ENCODE assay signal across 25 cellular contexts in genomic region chr2:159151198-159152118, GRCh38.
A peak's percentile ranks its signal among the peaks of the same experiment; 100 is the strongest.
DNase-seq lines count a peak whose midpoint lies in the region; ATAC-seq and TF ChIP-seq lines count a peak whose summit lies in the region.
"Had no signal": no experiment of that assay in that cellular context is flagged by ENCODE, and none has a peak within 500 bp of the region (broad histone marks: within the 10 kb centered on the region; RNA-seq: fewer than 3 reads in every experiment).

No MANE protein-coding gene starts in this region.

- POLR2A ChIA-PET in A673 (lab: Charles Lee; ENCODE audit: low non-redundant PET) = no interaction called here

- intact Hi-C loops in activated naive CD4-positive, alpha-beta T cell treated with anti-CD3 and anti-CD28 coated beads for 36 hours (cut with micrococcal nuclease) = loop anchor here (5.0 kb wide), 1 partner anchor 136 kb away; the partner anchor contains the start of gene WDSUB1
- intact Hi-C loops in upper lobe of right lung (cut with DNase I) (no loop called here), A673 (cut with micrococcal nuclease; ENCODE audit: unreplicated experiment) (no loop called here)

- H3K36me3 Mint-ChIP-seq in activated naive CD4-positive, alpha-beta T cell treated with anti-CD3 and anti-CD28 coated beads, Interleukin-2, amount 50 U/mL, for 24 hours = no peaks in the 10 kb centered on the region
- no peaks in the 10 kb centered on the region for H3K36me3 Mint-ChIP-seq in activated naive CD4-positive, alpha-beta T cell treated with anti-CD3 and anti-CD28 coated beads for 36 hours (ENCODE audit: low read depth)
- peaks cover 26% of the 10 kb centered on the region for H3K36me3 Mint-ChIP-seq in nephron (ENCODE audit: low read depth)
- H3K36me3 Mint-ChIP-seq: activated CD8-positive, alpha-beta memory T cell treated with anti-CD3 and anti-CD28 coated beads, Interleukin-2, amount 10 ng/mL, durations not matched to agents 7 days and 5 days; memory B cell had no signal

- DNase-seq in activated naive CD4-positive, alpha-beta T cell treated with anti-CD3 and anti-CD28 coated beads for 36 hours = no peak
- DNase-seq in upper lobe of right lung (no peak), activated gamma-delta T cell (lab: John Stamatoyannopoulos, UW) (no peak), A673 (ENCODE audit: low spot score) (no peak)
- DNase-seq: activated CD4-positive, alpha-beta T cell treated with anti-CD3 and anti-CD28 coated beads for 4 hours; activated CD8-positive, alpha-beta memory T cell treated with anti-CD3 and anti-CD28 coated beads, Interleukin-2, amount 10 ng/mL, durations not matched to agents 7 days and 5 days; dermis blood vessel endothelial cell; foreskin keratinocyte; GF-D8; hypothalamus; islet precursor cell; NCI-H2081 treated with DMSO at 0.1 percent for 48 hours; NCI-H774; SHP77 treated with DMSO at 0.1 percent for 48 hours; stimulated activated CD4-positive, alpha-beta T cell treated with anti-CD3 and anti-CD28 coated beads, Interleukin-4, amount 100 ng/mL, for 1 hour; stimulated activated naive CD8-positive, alpha-beta T cell treated with anti-CD3 and anti-CD28 coated beads, Interleukin-15, amount 100 ng/mL, for 72 hours; T-helper 1 cell had no signal

- no peak overlapping the region for H3K4me3 Mint-ChIP-seq in activated naive CD4-positive, alpha-beta T cell treated with anti-CD3 and anti-CD28 coated beads, Interleukin-2, amount 50 U/mL, for 24 hours
- no peak overlapping the region for H3K4me3 Mint-ChIP-seq in activated naive CD4-positive, alpha-beta T cell treated with anti-CD3 and anti-CD28 coated beads for 36 hours
- peak overlapping the region in 2 of 3 experiments; percentile 1 to 19 for H3K4me3 Mint-ChIP-seq in nephron
- H3K4me3 Mint-ChIP-seq: activated CD8-positive, alpha-beta memory T cell treated with anti-CD3 and anti-CD28 coated beads, Interleukin-2, amount 10 ng/mL, durations not matched to agents 7 days and 5 days; activated T-helper 17 cell treated with anti-CD3 and anti-CD28 coated beads, Interleukin-2, amount 50 U/mL, for 72 hours; memory B cell; stimulated activated naive CD8-positive, alpha-beta T cell treated with anti-CD3 and anti-CD28 coated beads, Interleukin-15, amount 100 ng/mL, for 72 hours had no signal

- H3K9me3 ChIP-seq in esophagus (ENCODE audit: control insufficient read depth in 2 of 2, insufficient read depth in 1 of 2, low read depth in 1 of 2, low read length in 1 of 2) (no peaks in the 10 kb centered on the region), upper lobe of right lung (no peaks in the 10 kb centered on the region), A673 (ENCODE audit: low read depth, low read length, poor library complexity, severe bottlenecking) (no peaks in the 10 kb centered on the region)
- H3K9me3 ChIP-seq: BLaER1 treated with 17β-estradiol and CSF1 and Interleukin-3, amounts not matched to agents 10 nM and 100 nM had no signal

- TF ChIP-seq CTCF in nephron (IDR thresholded peaks at IDR 0.05; ENCODE audit: unreplicated experiment in 3 of 3) = no peak
- TF ChIP-seq CTCF in upper lobe of right lung (IDR thresholded peaks at IDR 0.05) = no peak
- TF ChIP-seq CTCF in A673 (conservative IDR thresholded peaks at IDR 0.05; ENCODE audit: low read depth, low read length) = no peak

- 63 to 72% methylated on average over 5 of the region's 5 CpGs for WGBS in esophagus, 2 donors

- H3K4me3 ChIP-seq in esophagus (ENCODE audit: low read depth in 1 of 2, low read length in 2 of 2) (no peak overlapping the region), upper lobe of right lung (no peak overlapping the region), A673 (ENCODE audit: low read depth, low read length, poor library complexity, severe bottlenecking) (no peak overlapping the region)
- H3K4me3 ChIP-seq: BLaER1 treated with 17β-estradiol and CSF1 and Interleukin-3, amounts not matched to agents 10 nM and 100 nM; skin epidermis had no signal

- BruUV-seq in A673 (replicated peaks; lab: Mats Ljungman, UMichigan) = no TSS peak

- peaks cover 41% of the 10 kb centered on the region for H3K4me1 Mint-ChIP-seq in activated naive CD4-positive, alpha-beta T cell treated with anti-CD3 and anti-CD28 coated beads, Interleukin-2, amount 50 U/mL, for 24 hours
- H3K4me1 Mint-ChIP-seq in activated naive CD4-positive, alpha-beta T cell treated with anti-CD3 and anti-CD28 coated beads for 36 hours (ENCODE audit: low read depth) = peaks cover 25% of the 10 kb centered on the region
- peaks cover 53% of the 10 kb centered on the region for H3K4me1 Mint-ChIP-seq in nephron
- H3K4me1 Mint-ChIP-seq: activated CD8-positive, alpha-beta memory T cell treated with anti-CD3 and anti-CD28 coated beads, Interleukin-2, amount 10 ng/mL, durations not matched to agents 7 days and 5 days; memory B cell had no signal

- H3K27ac ChIP-seq in esophagus (ENCODE audit: low read depth in 2 of 2, low read length in 1 of 2) (peak overlapping the region; percentile 24 to 59), upper lobe of right lung (peak overlapping the region; percentile 5), A673 (ENCODE audit: low read depth, low read length, poor library complexity, severe bottlenecking) (no peak overlapping the region)
- H3K27ac ChIP-seq: BLaER1 treated with 17β-estradiol and CSF1 and Interleukin-3, amounts not matched to agents 10 nM and 100 nM; foreskin keratinocyte had no signal

- no peaks in the 10 kb centered on the region for H3K9me3 Mint-ChIP-seq in activated naive CD4-positive, alpha-beta T cell treated with anti-CD3 and anti-CD28 coated beads, Interleukin-2, amount 50 U/mL, for 24 hours
- no peaks in the 10 kb centered on the region for H3K9me3 Mint-ChIP-seq in activated naive CD4-positive, alpha-beta T cell treated with anti-CD3 and anti-CD28 coated beads for 36 hours
- no peaks in the 10 kb centered on the region for H3K9me3 Mint-ChIP-seq in nephron
- H3K9me3 Mint-ChIP-seq: activated T-helper 17 cell treated with anti-CD3 and anti-CD28 coated beads, Interleukin-2, amount 50 U/mL, for 72 hours; memory B cell; stimulated activated naive CD8-positive, alpha-beta T cell treated with anti-CD3 and anti-CD28 coated beads, Interleukin-15, amount 100 ng/mL, for 72 hours had no signal

- H3K27me3 Mint-ChIP-seq in activated naive CD4-positive, alpha-beta T cell treated with anti-CD3 and anti-CD28 coated beads, Interleukin-2, amount 50 U/mL, for 24 hours = peaks cover 2% of the 10 kb centered on the region
- no peaks in the 10 kb centered on the region for H3K27me3 Mint-ChIP-seq in activated naive CD4-positive, alpha-beta T cell treated with anti-CD3 and anti-CD28 coated beads for 36 hours (ENCODE audit: low read depth)
- no peaks in the 10 kb centered on the region for H3K27me3 Mint-ChIP-seq in nephron (ENCODE audit: low read depth)
- H3K27me3 Mint-ChIP-seq: activated T-helper 17 cell treated with anti-CD3 and anti-CD28 coated beads, Interleukin-2, amount 50 U/mL, for 72 hours had no signal

- ATAC-seq in upper lobe of right lung = no peak
- no peak for ATAC-seq in HG03095 (IDR thresholded peaks at IDR 0.05; ENCODE audit: unreplicated experiment)
- ATAC-seq: activated CD8-positive, alpha-beta memory T cell treated with anti-CD3 and anti-CD28 coated beads, Interleukin-2, amount 10 ng/mL, durations not matched to agents 7 days and 5 days; activated T-helper 17 cell treated with anti-CD3 and anti-CD28 coated beads, Interleukin-2, amount 50 U/mL, for 72 hours; foreskin keratinocyte; stimulated activated naive CD8-positive, alpha-beta T cell treated with anti-CD3 and anti-CD28 coated beads, Interleukin-15, amount 100 ng/mL, for 72 hours had no signal

- CTCF ChIA-PET in activated naive CD4-positive, alpha-beta T cell treated with anti-CD3 and anti-CD28 coated beads for 36 hours (lab: Charles Lee) = interaction anchor here (0.6 kb wide), 1 partner anchor 408 kb away, joined by 7 read pairs; no protein-coding TSS in a partner anchor
- CTCF ChIA-PET in A673 (lab: Charles Lee) = no interaction called here

- H3K36me3 ChIP-seq in esophagus (ENCODE audit: control insufficient read depth in 2 of 2, insufficient read depth in 2 of 2, low read length in 1 of 2) = peaks cover 0 to 3% of the 10 kb centered on the region in 2 donors
- H3K36me3 ChIP-seq in upper lobe of right lung = peaks cover 4% of the 10 kb centered on the region
- no peaks in the 10 kb centered on the region for H3K36me3 ChIP-seq in A673 (ENCODE audit: insufficient read depth, low read length, poor library complexity, severe bottlenecking)
- H3K36me3 ChIP-seq: BLaER1 treated with 17β-estradiol and CSF1 and Interleukin-3, amounts not matched to agents 10 nM and 100 nM had no signal

- H3K27me3 ChIP-seq in esophagus (ENCODE audit: control insufficient read depth in 1 of 2, insufficient read depth in 2 of 2, low read length in 2 of 2) (no peaks in the 10 kb centered on the region), upper lobe of right lung (no peaks in the 10 kb centered on the region), A673 (replicated peaks; ENCODE audit: insufficient read depth, low read depth, low read length, poor library complexity) (no peaks in the 10 kb centered on the region)
- H3K27me3 ChIP-seq: foreskin keratinocyte had no signal

- H3K4me1 ChIP-seq in esophagus (ENCODE audit: control insufficient read depth in 2 of 2, insufficient read depth in 2 of 2, low read length in 1 of 2) (peaks cover 15 to 19% of the 10 kb centered on the region in 2 donors), upper lobe of right lung (peaks cover 71% of the 10 kb centered on the region), A673 (ENCODE audit: insufficient read depth, low read length, poor library complexity, severe bottlenecking) (peaks cover 3% of the 10 kb centered on the region)

- peak overlapping the region; percentile 52 for H3K27ac Mint-ChIP-seq in activated naive CD4-positive, alpha-beta T cell treated with anti-CD3 and anti-CD28 coated beads, Interleukin-2, amount 50 U/mL, for 24 hours
- H3K27ac Mint-ChIP-seq in activated naive CD4-positive, alpha-beta T cell treated with anti-CD3 and anti-CD28 coated beads for 36 hours = no peak overlapping the region
- H3K27ac Mint-ChIP-seq in nephron = no peak overlapping the region
- H3K27ac Mint-ChIP-seq: activated CD8-positive, alpha-beta memory T cell treated with anti-CD3 and anti-CD28 coated beads, Interleukin-2, amount 10 ng/mL, durations not matched to agents 7 days and 5 days; activated T-helper 17 cell treated with anti-CD3 and anti-CD28 coated beads, Interleukin-2, amount 50 U/mL, for 72 hours; memory B cell had no signal

Comparison
In these comparisons a context has a peak if more than half of its experiments do, and no peak if none do; other contexts are left out.
1. H3K4me3 Mint-ChIP-seq: peak in nephron (2 of 3); none in activated naive CD4-positive, alpha-beta T cell treated with anti-CD3 and anti-CD28 coated beads, Interleukin-2, amount 50 U/mL, for 24 hours (single experiment) and activated naive CD4-positive, alpha-beta T cell treated with anti-CD3 and anti-CD28 coated beads for 36 hours (single experiment).